Comparison of ENCODE assay signal across 28 cellular contexts in genomic region chr15:98708191-98708590, GRCh38.
"Had no signal": no experiment of that assay in that cellular context is flagged by ENCODE, and none has a peak within 500 bp of the region (broad histone marks: within the 10 kb centered on the region; RNA-seq: fewer than 3 reads in every experiment).

No MANE protein-coding gene starts in this region.

- H3K4me3 Mint-ChIP-seq: activated B cell treated with CpG ODN at 0.5 μM for 24 hours; activated naive CD8-positive, alpha-beta T cell treated with anti-CD3 and anti-CD28 coated beads, Interleukin-2, amount 10 ng/mL, durations not matched to agents 7 days and 5 days; brain; endodermal cell; nephron; stimulated activated memory B cell treated with anti-CD40 and anti-IgM and Interleukin-4, amounts not matched to agents 10 μg/mL and 1 μg/mL and 100 μg/mL, for 72 hours; stimulated activated naive CD8-positive, alpha-beta T cell treated with anti-CD3 and anti-CD28 coated beads, Interleukin-15, amount 100 ng/mL, for 72 hours had no signal

- DNase-seq: activated B cell treated with CpG ODN at 0.5 μM for 24 hours; activated CD4-positive, alpha-beta T cell treated with anti-CD3 and anti-CD28 coated beads for 4 hours; activated CD4-positive, alpha-beta T cell treated with anti-CD3 and anti-CD28 coated beads, Interleukin-2, amount 50 U/mL, for 4 hours; activated effector memory CD4-positive, alpha-beta T cell treated with Interleukin-2 at 50 U/mL for 16 hours; activated naive CD4-positive, alpha-beta T cell treated with Interleukin-2 at 50 U/mL for 16 hours; activated naive CD8-positive, alpha-beta T cell treated with anti-CD3 and anti-CD28 coated beads, Interleukin-2, amount 10 ng/mL, durations not matched to agents 7 days and 5 days; activated T-cell treated with anti-CD3 and anti-CD28 coated beads for 4 hours; central memory CD4-positive, alpha-beta T cell; endodermal cell; foreskin fibroblast; head of caudate nucleus; mesendoderm; mucosa of descending colon; posterior cingulate gyrus; stimulated activated CD4-positive, alpha-beta T cell treated with anti-CD3 and anti-CD28 coated beads, Interleukin-4, amount 100 ng/mL, for 24 hours; stimulated activated naive CD8-positive, alpha-beta T cell treated with anti-CD3 and anti-CD28 coated beads, Interleukin-15, amount 100 ng/mL, for 72 hours; substantia nigra; T-helper 2 cell; upper lobe of right lung had no signal

- H3K27me3 Mint-ChIP-seq: activated naive CD8-positive, alpha-beta T cell treated with anti-CD3 and anti-CD28 coated beads, Interleukin-2, amount 10 ng/mL, durations not matched to agents 7 days and 5 days; stimulated activated memory B cell treated with anti-CD40 and anti-IgM and Interleukin-4, amounts not matched to agents 10 μg/mL and 1 μg/mL and 100 μg/mL, for 72 hours; stimulated activated naive CD8-positive, alpha-beta T cell treated with anti-CD3 and anti-CD28 coated beads, Interleukin-15, amount 100 ng/mL, for 72 hours had no signal

- H3K27ac Mint-ChIP-seq: activated B cell treated with CpG ODN at 0.5 μM for 24 hours; activated naive CD8-positive, alpha-beta T cell treated with anti-CD3 and anti-CD28 coated beads, Interleukin-2, amount 10 ng/mL, durations not matched to agents 7 days and 5 days; endodermal cell; stimulated activated memory B cell treated with anti-CD40 and anti-IgM and Interleukin-4, amounts not matched to agents 10 μg/mL and 1 μg/mL and 100 μg/mL, for 72 hours; stimulated activated naive CD8-positive, alpha-beta T cell treated with anti-CD3 and anti-CD28 coated beads, Interleukin-15, amount 100 ng/mL, for 72 hours had no signal

- H3K9me3 Mint-ChIP-seq: endodermal cell had no signal

- H3K9me3 ChIP-seq: ascending aorta, mucosa of descending colon, upper lobe of right lung had no signal

- H3K4me3 ChIP-seq: ascending aorta, lung, mucosa of descending colon, skin epidermis, upper lobe of right lung had no signal

- H3K27ac ChIP-seq: skin epidermis, upper lobe of right lung had no signal

- H3K27me3 ChIP-seq: ascending aorta, upper lobe of right lung had no signal

- ATAC-seq: esophagus mucosa; left lobe of liver; mucosa of descending colon; sciatic nerve; stimulated activated memory B cell treated with anti-CD40 and anti-IgM and Interleukin-4, amounts not matched to agents 10 μg/mL and 1 μg/mL and 100 μg/mL, for 72 hours; stimulated activated naive CD8-positive, alpha-beta T cell treated with anti-CD3 and anti-CD28 coated beads, Interleukin-15, amount 100 ng/mL, for 72 hours; upper lobe of right lung had no signal
